ENCODE assay signal across 8 cellular contexts in the genomic region with DNA sequence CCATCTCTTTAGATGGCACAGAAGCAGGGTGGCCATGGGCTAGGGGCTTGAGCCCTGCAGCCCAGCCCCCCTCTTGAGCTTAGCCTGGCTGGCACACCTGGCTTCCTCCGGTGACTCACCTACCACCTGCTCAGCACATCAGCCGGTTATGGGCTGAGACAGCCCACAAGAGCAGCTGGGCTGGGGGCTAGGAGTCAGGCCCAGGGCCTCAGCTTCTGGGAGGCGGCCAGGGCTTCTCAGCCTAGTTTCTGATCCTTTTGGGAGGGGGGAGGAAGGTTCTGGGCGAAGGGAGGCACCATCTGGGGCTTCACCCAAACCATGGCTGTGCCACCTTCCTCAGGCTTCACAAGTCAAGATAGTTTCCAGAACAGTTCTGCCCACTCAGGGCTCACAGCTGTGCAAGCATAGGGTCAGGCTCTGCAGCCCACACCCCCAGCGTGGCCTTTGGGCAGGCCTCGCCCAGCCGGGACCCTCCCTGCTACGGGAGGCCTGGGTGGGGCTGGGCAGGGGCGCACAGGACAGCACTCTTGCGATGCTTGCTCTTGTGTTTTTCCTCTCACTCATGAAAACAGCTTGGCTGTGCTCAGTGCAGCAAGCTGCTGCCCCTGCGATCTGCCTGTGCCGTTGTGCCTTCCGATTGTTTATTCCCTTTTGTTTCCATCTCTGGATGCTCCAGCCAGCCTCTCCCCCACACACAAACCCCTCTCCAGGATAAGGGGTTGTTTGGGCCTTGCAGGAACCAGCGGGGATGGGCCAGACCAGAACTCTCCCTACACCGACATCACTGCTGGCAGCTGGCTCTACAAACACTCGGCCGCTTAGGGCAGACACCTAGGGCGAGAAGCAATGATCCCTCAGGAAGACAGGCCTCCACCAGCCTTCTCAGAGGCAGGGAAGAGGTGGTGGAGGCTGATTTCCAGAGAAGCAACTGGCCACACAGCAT. TPM values are rescaled to one million over a fixed set of nuclear protein-coding genes. Genes with fewer than 3 reads are reported as not detected.
DNase-seq lines count a peak whose midpoint lies in the region; ATAC-seq, FAIRE-seq and TF ChIP-seq lines count a peak whose summit lies in the region.

No MANE protein-coding gene starts in this region.

- H3K9me1 ChIP-seq in K562 (ENCODE audit: control insufficient read depth, insufficient read depth, low read length) = no peaks in the 10 kb centered on the region

- H2AFZ ChIP-seq in K562 (ENCODE audit: low read depth, low read length) (no peak overlapping the region; the same call in 1 of the 2 replicates), neuronal stem cell (ENCODE audit: low read length) (peak overlapping the region; percentile 44)

- H3K27ac ChIP-seq in K562 (ENCODE audit: extremely low read depth, low read depth, low read length) (peak overlapping the region; percentile 91), neuronal stem cell (replicated peaks; ENCODE audit: low read length) (no peak overlapping the region)

- H3K4me3 ChIP-seq in K562 = no peak overlapping the region
- H3K4me3 ChIP-seq in neuronal stem cell (ENCODE audit: low read length in 2 of 2) = no peak overlapping the region

- TF ChIP-seq CTCF in K562 (IDR thresholded peaks at IDR 0.05 in 2 of 3, conservative IDR thresholded peaks at IDR 0.05 in 1 of 3; ENCODE audit: insufficient read depth in 2 of 3, low read depth in 1 of 3, low read length in 3 of 3) = no peak

- no peaks in the 10 kb centered on the region for H3K9me3 ChIP-seq in K562 (replicated peaks; ENCODE audit: control insufficient read depth, insufficient read depth, low read depth, low read length)
- no peaks in the 10 kb centered on the region for H3K9me3 ChIP-seq in neuronal stem cell (replicated peaks in 1 of 2; ENCODE audit: control insufficient read depth in 2 of 2, insufficient read depth in 1 of 2, low read depth in 1 of 2, low read length in 2 of 2)

- H3K4me2 ChIP-seq in K562 (ENCODE audit: insufficient read depth, low read length) (peak overlapping the region; percentile 84), neuronal stem cell (ENCODE audit: insufficient read depth, low read length, poor library complexity, severe bottlenecking) (no peak overlapping the region)

- H2BK12ac ChIP-seq in neuronal stem cell (ENCODE audit: low read length) = peak overlapping the region; percentile 63

- FAIRE-seq in K562 (lab: Jason Lieb, UNC) = no peak

- H4K20me1 ChIP-seq in K562 (replicated peaks; ENCODE audit: control insufficient read depth, insufficient read depth, low read length) = no peaks in the 10 kb centered on the region

- H3K27me3 ChIP-seq in K562 (ENCODE audit: control insufficient read depth in 2 of 2, insufficient read depth in 2 of 2, low read length in 2 of 2) = no peaks in the 10 kb centered on the region
- H3K27me3 ChIP-seq in neuronal stem cell (ENCODE audit: control insufficient read depth in 3 of 3, insufficient read depth in 3 of 3, low read depth in 1 of 3, low read length in 3 of 3) = peaks cover 0 to 16% (median 3%) of the 10 kb centered on the region in 3 experiments

- TF ChIP-seq RAD21 in K562 (CRISPR knock-in tag; conservative IDR thresholded peaks at IDR 0.05 in 1 of 2, IDR thresholded peaks at IDR 0.05 in 1 of 2) = no peak

- ATAC-seq in K562 = peak; percentile 32
- ATAC-seq in HG03045 (IDR thresholded peaks at IDR 0.05; ENCODE audit: unreplicated experiment) = no peak
- no peak for ATAC-seq in GM19463 (IDR thresholded peaks at IDR 0.05; ENCODE audit: unreplicated experiment)
- ATAC-seq in left ventricle myocardium superior = no peak

- H3K9ac ChIP-seq in K562 (ENCODE audit: insufficient read depth in 1 of 2, low read depth in 2 of 2, low read length in 2 of 2) (peak overlapping the region; percentile 54 to 86), neuronal stem cell (ENCODE audit: low read depth, low read length, poor library complexity) (peak overlapping the region; percentile 71)

- in situ Hi-C loops in K562 (cut with MboI) = no loop called here

- peak overlapping the region; percentile 23 for H2BK120ac ChIP-seq in neuronal stem cell (ENCODE audit: low read depth, low read length)

- CTCF ChIA-PET in K562 (lab: Yijun Ruan, JAX; ENCODE audit: low intra/inter-chr PET ratio) = no interaction called here

- intact Hi-C loops in K562 (cut with micrococcal nuclease) = loop anchor here (2.0 to 5.0 kb wide), 2 partner anchors 23 to 46 kb away; no protein-coding TSS in a partner anchor
- intact Hi-C loops in left ventricle myocardium superior (cut with micrococcal nuclease) = no loop called here

- peak overlapping the region; percentile 27 for H3K14ac ChIP-seq in neuronal stem cell (ENCODE audit: low read length)

- peaks cover 31% of the 10 kb centered on the region for H3K36me3 ChIP-seq in K562 (ENCODE audit: control insufficient read depth, insufficient read depth, low read length)
- no peaks in the 10 kb centered on the region for H3K36me3 ChIP-seq in neuronal stem cell (replicated peaks in 1 of 2; ENCODE audit: control insufficient read depth in 2 of 2, insufficient read depth in 2 of 2, low read length in 2 of 2)

- no peak for TF ChIP-seq EP300 in K562 (IDR thresholded peaks at IDR 0.05; ENCODE audit: low read length)

- H3K4me1 ChIP-seq in K562 (replicated peaks in 1 of 2; ENCODE audit: control insufficient read depth in 2 of 2, insufficient read depth in 2 of 2, low read length in 2 of 2) (peaks cover 63 to 86% of the 10 kb centered on the region in 2 experiments), neuronal stem cell (ENCODE audit: control insufficient read depth in 2 of 2, insufficient read depth in 1 of 2, low read depth in 1 of 2, low read length in 2 of 2) (peaks cover 14 to 19% of the 10 kb centered on the region in 2 donors)

- no peaks in the 10 kb centered on the region for H3K79me1 ChIP-seq in neuronal stem cell (ENCODE audit: low read depth, low read length)

- peak overlapping the region; percentile 56 for H2BK15ac ChIP-seq in neuronal stem cell (ENCODE audit: low read length)

- H3K4ac ChIP-seq in neuronal stem cell (ENCODE audit: low read length) = peak overlapping the region; percentile 5

- H3K23ac ChIP-seq in neuronal stem cell (ENCODE audit: low read depth, low read length, poor library complexity) = peak overlapping the region; percentile 10

- peak overlapping the region; percentile 85 for H3K18ac ChIP-seq in neuronal stem cell (ENCODE audit: low read length)

- TF ChIP-seq POLR2A in K562 (conservative IDR thresholded peaks at IDR 0.05) = no peak

- DNase-seq in DMS79 treated with DMSO at 0.1 percent for 48 hours (lab: John Stamatoyannopoulos, UW) (peak; percentile 90), NCI-H2029 treated with DMSO at 0.1 percent for 48 hours (lab: John Stamatoyannopoulos, UW) (peak; percentile 82), K562 (ENCODE audit: extremely low read depth in 1 of 4, low spot score in 3 of 4) (peak in 2 of 4 experiments; percentile 51 to 59), neuronal stem cell (ENCODE audit: low spot score) (no peak), GM03348 (ENCODE audit: low spot score) (no peak), left ventricle myocardium superior (no peak)

- WGBS in K562 (ENCODE audit: insufficient coverage, low coverage, missing lambda C conversion rate) = 62% methylated on average over 11 of the region's 18 CpGs
- WGBS in neuronal stem cell (ENCODE audit: extremely low coverage in 2 of 2, insufficient read length in 2 of 2, insufficient replicate concordance in 1 of 2), 2 donors = no CpG with 5 or more reads among the region's 18 CpGs

- POLR2A ChIA-PET in K562 (lab: Yijun Ruan, JAX) = interaction anchor here (0.6 to 9.0 kb wide), 7 partner anchors 8 to 35 kb away, joined by 3 to 112 read pairs (median 5); no protein-coding TSS in a partner anchor

- H4K8ac ChIP-seq in neuronal stem cell (ENCODE audit: low read depth, low read length) = no peak overlapping the region

- H2BK5ac ChIP-seq in neuronal stem cell (ENCODE audit: low read length) = no peak overlapping the region

- BruUV-seq in K562 (replicated peaks; lab: Mats Ljungman, UMichigan) = no TSS peak

- peak overlapping the region; percentile 90 for H4K91ac ChIP-seq in neuronal stem cell (ENCODE audit: low read depth, low read length, poor library complexity)

- peaks cover 47% of the 10 kb centered on the region for H3K79me2 ChIP-seq in K562 (ENCODE audit: control insufficient read depth, insufficient read depth, low read length)

- H2AK5ac ChIP-seq in neuronal stem cell (ENCODE audit: low read depth, low read length) = no peak overlapping the region

RNA-seq across cellular contexts. Expression of a gene that starts 26.1 kb away (rescaled TPM):
- 229 and 466 TPM in 2 replicates for total RNA-seq in K562 (2011; cell fraction: chromatin; rRNA removed; ENCODE audit: low replicate concordance)
- 309 and 326 TPM in 2 replicates for total RNA-seq in K562 (2011; cell fraction: nucleolus; rRNA removed)
- total RNA-seq in K562 (2011; cell fraction: nucleoplasm; rRNA removed) = 244 and 282 TPM in 2 replicates
- total RNA-seq in K562 (2014; rRNA removed) = 28.8 and 35.6 TPM in 2 replicates
- total RNA-seq in K562 (2014; rRNA removed; fragmentation: Illumina TruSeq; extraction: Trizol) = 7.3 and 9.5 TPM in 2 replicates
- total RNA-seq in K562 (2015; rRNA removed; fragmentation: Illumina TruSeq; extraction: Trizol) = 23.9 and 24.6 TPM in 2 replicates
- total RNA-seq in K562 (2021) = 45.2 and 54.4 TPM in 2 replicates
- 59.7 and 110 TPM in 2 replicates for polyA plus RNA-seq in K562 (2011; rRNA removed)
- polyA plus RNA-seq in K562 (2011; cell fraction: cytosol; rRNA removed) = 50.2 and 68.3 TPM in 2 replicates
- polyA plus RNA-seq in K562 (2011; cell fraction: nucleus; rRNA removed) = 313 and 392 TPM in 2 replicates
- 39.1 and 59.5 TPM in 2 replicates for polyA plus RNA-seq in K562 (2012)
- 21.8 and 29.4 TPM in 2 replicates for polyA plus RNA-seq in K562 (2014; fragmentation: Illumina TruSeq; extraction: Trizol)
- polyA plus RNA-seq in K562 (2014; fragmentation: Nextera tagmentation; extraction: Ambion mirVana) = under 1 TPM; 0.32 to 0.89 TPM
- 35.5 and 36.2 TPM in 2 replicates for polyA plus RNA-seq in K562 (2014; rRNA removed)
- 56.4 and 73.7 TPM in 2 replicates for polyA minus RNA-seq in K562 (2011; rRNA and poly(A)+ RNA removed)
- 58.2 and 59.2 TPM in 2 replicates for polyA minus RNA-seq in K562 (2011; cell fraction: cytosol; rRNA and poly(A)+ RNA removed)
- polyA minus RNA-seq in K562 (2011; cell fraction: nucleus; rRNA and poly(A)+ RNA removed) = 58.7 and 72.1 TPM in 2 replicates
- polyA plus RNA-seq in neuronal stem cell (2013, experiment 1 of 2) = 40.1 TPM
- 39.2 TPM for polyA plus RNA-seq in neuronal stem cell (2013, experiment 2 of 2)
- 17.0 TPM for total RNA-seq in left ventricle myocardium superior

RNA-seq across cellular contexts. Expression of a gene that starts 38.2 kb away (rescaled TPM):
- 39.7 and 71.7 TPM in 2 replicates for total RNA-seq in K562 (2011; cell fraction: chromatin; rRNA removed; ENCODE audit: low replicate concordance)
- 42.2 and 44.1 TPM in 2 replicates for total RNA-seq in K562 (2011; cell fraction: nucleolus; rRNA removed)
- 34.4 and 37.9 TPM in 2 replicates for total RNA-seq in K562 (2011; cell fraction: nucleoplasm; rRNA removed)
- total RNA-seq in K562 (2014; rRNA removed) (33.1 and 50.4 TPM in 2 replicates), K562 (2014; rRNA removed; fragmentation: Illumina TruSeq; extraction: Trizol) (5.7 and 8.2 TPM in 2 replicates), K562 (2015; rRNA removed; fragmentation: Illumina TruSeq; extraction: Trizol) (21.2 and 21.9 TPM in 2 replicates), K562 (2021) (29.8 and 31.2 TPM in 2 replicates), left ventricle myocardium superior (16.1 TPM)
- polyA plus RNA-seq in K562 (2011; rRNA removed) (23.8 and 33.3 TPM in 2 replicates), K562 (2014; fragmentation: Illumina TruSeq; extraction: Trizol) (15.0 and 22.7 TPM in 2 replicates), K562 (2014; fragmentation: Nextera tagmentation; extraction: Ambion mirVana) (10 to 100 TPM; 16.7 to 26.0 TPM), K562 (2014; rRNA removed) (28.1 and 48.3 TPM in 2 replicates)
- polyA plus RNA-seq in K562 (2011; cell fraction: cytosol; rRNA removed) = 27.1 and 60.5 TPM in 2 replicates
- polyA plus RNA-seq in K562 (2011; cell fraction: nucleus; rRNA removed) = 58.3 and 92.0 TPM in 2 replicates
- 28.4 and 31.7 TPM in 2 replicates for polyA plus RNA-seq in K562 (2012)
- 6.6 and 8.9 TPM in 2 replicates for polyA minus RNA-seq in K562 (2011; rRNA and poly(A)+ RNA removed)
- 7.1 and 9.9 TPM in 2 replicates for polyA minus RNA-seq in K562 (2011; cell fraction: cytosol; rRNA and poly(A)+ RNA removed)
- 15.1 and 21.2 TPM in 2 replicates for polyA minus RNA-seq in K562 (2011; cell fraction: nucleus; rRNA and poly(A)+ RNA removed)
- polyA plus RNA-seq in neuronal stem cell (2013, experiment 1 of 2) = 10.5 TPM
- 9.7 TPM for polyA plus RNA-seq in neuronal stem cell (2013, experiment 2 of 2)

RNA-seq across cellular contexts. Expression of a gene that starts 52.2 kb away (rescaled TPM):
- total RNA-seq in K562 (2011; cell fraction: chromatin; rRNA removed; ENCODE audit: low replicate concordance) = 20.7 and 42.5 TPM in 2 replicates
- total RNA-seq in K562 (2011; cell fraction: nucleolus; rRNA removed) = 27.0 and 27.3 TPM in 2 replicates
- 19.0 and 21.1 TPM in 2 replicates for total RNA-seq in K562 (2011; cell fraction: nucleoplasm; rRNA removed)
- total RNA-seq in K562 (2014; rRNA removed) (2.7 and 3.1 TPM in 2 replicates), K562 (2014; rRNA removed; fragmentation: Illumina TruSeq; extraction: Trizol) (1.8 and 2.0 TPM in 2 replicates), K562 (2015; rRNA removed; fragmentation: Illumina TruSeq; extraction: Trizol) (2.9 and 4.5 TPM in 2 replicates), K562 (2021) (2.8 and 4.1 TPM in 2 replicates), left ventricle myocardium superior (5.5 TPM)
- polyA plus RNA-seq in K562 (2011; rRNA removed) (4.8 and 7.5 TPM in 2 replicates), K562 (2014; fragmentation: Illumina TruSeq; extraction: Trizol) (2.7 and 3.1 TPM in 2 replicates), K562 (2014; fragmentation: Nextera tagmentation; extraction: Ambion mirVana) (under 1 TPM; 0.32 to 0.34 TPM), K562 (2014; rRNA removed) (4.5 and 5.8 TPM in 2 replicates)
- 2.9 and 5.5 TPM in 2 replicates for polyA plus RNA-seq in K562 (2011; cell fraction: cytosol; rRNA removed)
- 40.8 and 73.8 TPM in 2 replicates for polyA plus RNA-seq in K562 (2011; cell fraction: nucleus; rRNA removed)
- 3.4 and 10.6 TPM in 2 replicates for polyA plus RNA-seq in K562 (2012)
- 1.2 and 2.2 TPM in 2 replicates for polyA minus RNA-seq in K562 (2011; rRNA and poly(A)+ RNA removed)
- 0.95 and 2.6 TPM in 2 replicates for polyA minus RNA-seq in K562 (2011; cell fraction: cytosol; rRNA and poly(A)+ RNA removed)
- 6.3 and 6.9 TPM in 2 replicates for polyA minus RNA-seq in K562 (2011; cell fraction: nucleus; rRNA and poly(A)+ RNA removed)
- 2.3 TPM for polyA plus RNA-seq in neuronal stem cell (2013, experiment 1 of 2)
- polyA plus RNA-seq in neuronal stem cell (2013, experiment 2 of 2) = 1.9 TPM

Comparison
In these comparisons a context has a peak if more than half of its experiments do, and no peak if none do; other contexts are left out.
1. DNase-seq: peak in DMS79 treated with DMSO at 0.1 percent for 48 hours (single experiment) and NCI-H2029 treated with DMSO at 0.1 percent for 48 hours (single experiment); none in neuronal stem cell (single experiment), GM03348 (single experiment) and left ventricle myocardium superior (single experiment).